1 cellular context compared by ENCODE assay signal in genomic region chr11:69496631-69497220, GRCh38.
TF ChIP-seq lines count a peak whose summit lies in the region.

No MANE protein-coding gene starts in this region.

TF ChIP-seq in SK-N-SH, 30 proteins besides CTCF, POLR2A, EP300 and RAD21 (continued from another document):
- TF ChIP-seq ZBTB33 (IDR thresholded peaks at IDR 0.05; ENCODE audit: borderline replicate concordance, low read depth) (no peak), NFIC (IDR thresholded peaks at IDR 0.05; ENCODE audit: borderline replicate concordance) (no peak), RFX5 (IDR thresholded peaks at IDR 0.05; ENCODE audit: low read length) (no peak), MAX (IDR thresholded peaks at IDR 0.05; ENCODE audit: low read depth) (no peak), MXI1 (IDR thresholded peaks at IDR 0.05; ENCODE audit: low read depth, low read length) (no peak), ELF1 (IDR thresholded peaks at IDR 0.05) (no peak), RCOR1 (IDR thresholded peaks at IDR 0.05; ENCODE audit: low read length) (no peak)
